9 cellular contexts compared by ENCODE assay signal in the genomic region with DNA sequence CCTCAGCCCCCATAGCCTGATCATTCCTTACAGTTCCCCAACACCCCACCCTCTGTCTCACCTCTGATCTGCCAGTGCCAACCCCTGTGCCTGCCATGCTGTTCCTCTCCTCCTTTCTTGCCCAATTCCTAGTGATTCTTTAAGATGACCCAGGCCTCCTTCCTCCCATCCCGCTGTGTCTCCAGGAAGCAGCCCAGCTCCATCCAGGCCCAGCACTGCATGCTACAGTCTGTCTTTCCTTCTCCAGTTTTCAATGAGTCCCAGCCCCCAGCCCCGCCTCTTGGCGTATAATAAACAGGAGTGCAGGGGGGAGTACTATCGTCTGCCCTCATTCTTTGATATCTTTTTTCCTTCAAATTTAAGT. TPM values are rescaled to one million over a fixed set of nuclear protein-coding genes. Genes with fewer than 3 reads are reported as not detected.
DNase-seq lines count a peak whose midpoint lies in the region; TF ChIP-seq lines count a peak whose summit lies in the region.
"Had no signal": no experiment of that assay in that cellular context is flagged by ENCODE, and none has a peak within 500 bp of the region (broad histone marks: within the 10 kb centered on the region; RNA-seq: fewer than 3 reads in every experiment).

No MANE protein-coding gene starts in this region.

- H4K20me1 ChIP-seq in Loucy (ENCODE audit: insufficient read depth, low read length, poor library complexity, severe bottlenecking): no peaks in the 10 kb centered on the region

- peak overlapping the region; percentile 71 for H3K4me2 ChIP-seq in Loucy (ENCODE audit: low read depth, low read length, poor library complexity, severe bottlenecking)

- H3K9ac ChIP-seq in Loucy (ENCODE audit: low read depth, low read length, poor library complexity, severe bottlenecking): peak overlapping the region; percentile 60

- POLR2A ChIA-PET in CD8-positive, alpha-beta memory T cell (lab: Charles Lee): interaction anchor here (0.7 to 4.7 kb wide), 7 partner anchors 17 to 130 kb away, joined by 3 to 16 read pairs (median 9); a partner anchor contains a TSS

- no peaks in the 10 kb centered on the region for H3K9me3 ChIP-seq in CD8-positive, alpha-beta memory T cell (ENCODE audit: low read length)
- no peaks in the 10 kb centered on the region for H3K9me3 ChIP-seq in Loucy (ENCODE audit: insufficient read depth, low read depth, low read length)
- H3K9me3 ChIP-seq in ectodermal cell (ENCODE audit: control insufficient read depth, low read length): no peaks in the 10 kb centered on the region

- peak overlapping the region; percentile 14 for H3K4me3 ChIP-seq in CD8-positive, alpha-beta memory T cell (ENCODE audit: low read length)
- H3K4me3 ChIP-seq in Loucy (ENCODE audit: low read length, poor library complexity, severe bottlenecking): peak overlapping the region; percentile 67
- peak overlapping the region; percentile 42 for H3K4me3 ChIP-seq in ectodermal cell (ENCODE audit: insufficient read depth, low read depth, low read length)

- peaks cover 46% of the 10 kb centered on the region for H3K4me1 ChIP-seq in CD8-positive, alpha-beta memory T cell (ENCODE audit: insufficient read depth, low read length)
- peaks cover 30% of the 10 kb centered on the region for H3K4me1 ChIP-seq in Loucy (ENCODE audit: insufficient read depth, low read length, poor library complexity, severe bottlenecking)
- no peaks in the 10 kb centered on the region for H3K4me1 ChIP-seq in ectodermal cell (ENCODE audit: control insufficient read depth, insufficient read depth, low read length)

- peak overlapping the region; percentile 26 to 90 (median 68) for H3K4me3 Mint-ChIP-seq in CD8-positive, alpha-beta memory T cell
- H3K4me3 Mint-ChIP-seq in nephron: peak overlapping the region in 2 of 3 experiments; percentile 45 to 57

- peaks cover 7% of the 10 kb centered on the region; the same call in 1 of the 2 replicates for H3F3A ChIP-seq in Loucy (ENCODE audit: low read depth)

- H3K27ac Mint-ChIP-seq in CD8-positive, alpha-beta memory T cell: peak overlapping the region; percentile 86 to 97 (median 94)
- H3K27ac Mint-ChIP-seq in nephron: peak overlapping the region in 1 of 3 experiments; percentile 21

- TF ChIP-seq CTCF in Loucy (conservative IDR thresholded peaks at IDR 0.05; ENCODE audit: low read length): no peak
- TF ChIP-seq CTCF in nephron (IDR thresholded peaks at IDR 0.05; ENCODE audit: unreplicated experiment in 3 of 3): no peak

- no peaks in the 10 kb centered on the region for H3K9me3 Mint-ChIP-seq in CD8-positive, alpha-beta memory T cell
- no peaks in the 10 kb centered on the region for H3K9me3 Mint-ChIP-seq in nephron

- DNase-seq in CD8-positive, alpha-beta memory T cell: no peak
- DNase-seq in NCI-H1048 (lab: John Stamatoyannopoulos, UW) (no peak), NCI-H446 treated with DMSO at 0.1 percent for 48 hours (lab: John Stamatoyannopoulos, UW) (no peak), activated gamma-delta T cell treated with Interleukin-2 at 50 U/mL for 16 hours (no peak)
- no peak for DNase-seq in stimulated activated naive CD4-positive, alpha-beta T cell treated with Interleukin-2 at 50 U/mL for 16 hours (lab: John Stamatoyannopoulos, UW)

- no peaks in the 10 kb centered on the region for H3K9me2 ChIP-seq in Loucy (replicated peaks; ENCODE audit: low read depth, low read length)

- CTCF ChIA-PET in CD8-positive, alpha-beta memory T cell (lab: Charles Lee): interaction anchor here (1.0 to 12.4 kb wide), 5 partner anchors 20 to 45 kb away, joined by 3 to 258 read pairs (median 8); a partner anchor contains a TSS

- H3K27me3 Mint-ChIP-seq in CD8-positive, alpha-beta memory T cell: no peaks in the 10 kb centered on the region
- peaks cover 37% of the 10 kb centered on the region for H3K27me3 Mint-ChIP-seq in nephron (ENCODE audit: low read depth)

- peak overlapping the region; percentile 53 for H3K27ac ChIP-seq in CD8-positive, alpha-beta memory T cell (ENCODE audit: low read depth, low read length)
- H3K27ac ChIP-seq in ectodermal cell (ENCODE audit: insufficient read depth, low read depth, low read length, poor library complexity, severe bottlenecking): no peak overlapping the region
- H3K27ac ChIP-seq: cardiac muscle cell had no signal

- 0 out of 2 replicates have a peak overlapping the region, but pooled peaks have one; percentile 59 for H2AFZ ChIP-seq in Loucy (ENCODE audit: low read length)

- no peaks in the 10 kb centered on the region for H3K36me3 ChIP-seq in CD8-positive, alpha-beta memory T cell (ENCODE audit: insufficient read depth, low read length)
- H3K36me3 ChIP-seq in Loucy (ENCODE audit: insufficient read depth, low read length): no peaks in the 10 kb centered on the region
- no peaks in the 10 kb centered on the region for H3K36me3 ChIP-seq in ectodermal cell (ENCODE audit: control insufficient read depth, insufficient read depth, low read length)
- H3K36me3 ChIP-seq: cardiac muscle cell had no signal

- H3K27me3 ChIP-seq in CD8-positive, alpha-beta memory T cell (ENCODE audit: insufficient read depth, low read length, poor library complexity, severe bottlenecking): no peaks in the 10 kb centered on the region
- H3K27me3 ChIP-seq in Loucy (ENCODE audit: insufficient read depth, low read length, poor library complexity, severe bottlenecking) (no peaks in the 10 kb centered on the region), ectodermal cell (ENCODE audit: control insufficient read depth, insufficient read depth, low read length, poor library complexity, severe bottlenecking) (peaks cover 77% of the 10 kb centered on the region)

- H3K36me3 Mint-ChIP-seq in CD8-positive, alpha-beta memory T cell: peaks cover 1 to 10% (median 3%) of the 10 kb centered on the region in 3 donors
- peaks cover 53% of the 10 kb centered on the region for H3K36me3 Mint-ChIP-seq in nephron (ENCODE audit: low read depth)

- WGBS in ectodermal cell, 2 experiments: 48% methylated on average over 4 of the region's 4 CpGs

- H3K79me2 ChIP-seq in Loucy (ENCODE audit: insufficient read depth, low read length): no peaks in the 10 kb centered on the region

- peaks cover 39 to 52% (median 51%) of the 10 kb centered on the region in 3 donors for H3K4me1 Mint-ChIP-seq in CD8-positive, alpha-beta memory T cell
- H3K4me1 Mint-ChIP-seq in nephron: peaks cover 16% of the 10 kb centered on the region

RNA-seq across cellular contexts. Expression of a gene that starts 12.3 kb away (rescaled TPM):
- total RNA-seq in CD8-positive, alpha-beta memory T cell: 10 to 100 TPM; 33.2 to 35.4 TPM
- polyA plus RNA-seq in CD8-positive, alpha-beta memory T cell: 17.9 TPM
- polyA plus RNA-seq in ectodermal cell (2013, experiment 1 of 4): 9.3 TPM
- polyA plus RNA-seq in ectodermal cell (2013, experiment 2 of 4): 11.2 TPM
- polyA plus RNA-seq in ectodermal cell (2013, experiment 3 of 4): 15.5 TPM
- polyA plus RNA-seq in ectodermal cell (2013, experiment 4 of 4): 13.8 TPM

RNA-seq across cellular contexts. Expression of a gene that starts 21.0 kb away (rescaled TPM):
- 10 to 100 TPM; 85.1 to 88.5 TPM for total RNA-seq in CD8-positive, alpha-beta memory T cell
- polyA plus RNA-seq in CD8-positive, alpha-beta memory T cell: 42.1 TPM
- polyA plus RNA-seq in ectodermal cell (2013, experiment 1 of 4): 52.2 TPM
- polyA plus RNA-seq in ectodermal cell (2013, experiment 2 of 4): 49.6 TPM
- polyA plus RNA-seq in ectodermal cell (2013, experiment 3 of 4): 46.2 TPM
- 55.4 TPM for polyA plus RNA-seq in ectodermal cell (2013, experiment 4 of 4)

RNA-seq across cellular contexts. Expression of a gene that starts 24.4 kb away (rescaled TPM):
- total RNA-seq in CD8-positive, alpha-beta memory T cell: 10 to 100 TPM; 69.6 to 77.9 TPM
- 81.4 TPM for polyA plus RNA-seq in CD8-positive, alpha-beta memory T cell
- polyA plus RNA-seq in ectodermal cell (2013, experiment 1 of 4): 38.2 TPM
- 41.3 TPM for polyA plus RNA-seq in ectodermal cell (2013, experiment 2 of 4)
- polyA plus RNA-seq in ectodermal cell (2013, experiment 3 of 4): 33.5 TPM
- 38.4 TPM for polyA plus RNA-seq in ectodermal cell (2013, experiment 4 of 4)

RNA-seq across cellular contexts. Expression of a gene that starts 26.5 kb away (rescaled TPM):
- total RNA-seq in CD8-positive, alpha-beta memory T cell: 10 to 100 TPM; 30.8 to 34.1 TPM
- 138 TPM for polyA plus RNA-seq in CD8-positive, alpha-beta memory T cell
- 38.9 TPM for polyA plus RNA-seq in ectodermal cell (2013, experiment 1 of 4)
- 37.2 TPM for polyA plus RNA-seq in ectodermal cell (2013, experiment 2 of 4)
- 35.1 TPM for polyA plus RNA-seq in ectodermal cell (2013, experiment 3 of 4)
- polyA plus RNA-seq in ectodermal cell (2013, experiment 4 of 4): 41.0 TPM

RNA-seq across cellular contexts. Expression of a gene that starts 30.0 kb away (rescaled TPM):
- 100 to 1,000 TPM in 1 of 2 experiments, 10 to 100 TPM in 1; 97.3 to 100 TPM for total RNA-seq in CD8-positive, alpha-beta memory T cell
- 25.1 TPM for polyA plus RNA-seq in CD8-positive, alpha-beta memory T cell
- 5.0 TPM for polyA plus RNA-seq in ectodermal cell (2013, experiment 1 of 4)
- polyA plus RNA-seq in ectodermal cell (2013, experiment 2 of 4): 6.8 TPM
- polyA plus RNA-seq in ectodermal cell (2013, experiment 3 of 4): 5.3 TPM
- polyA plus RNA-seq in ectodermal cell (2013, experiment 4 of 4): 7.5 TPM

Comparison
In these comparisons a context has a peak if more than half of its experiments do, and no peak if none do; other contexts are left out.
1. H3K4me3 ChIP-seq: peak in every context shown above with its lines; median percentile 67 in Loucy; 42 in ectodermal cell; 14 in CD8-positive, alpha-beta memory T cell.